15 cellular contexts compared by ENCODE assay signal in genomic region chr10:50618624-50619023, GRCh38. TPM values are rescaled to one million over a fixed set of nuclear protein-coding genes. Genes with fewer than 3 reads are reported as not detected.
DNase-seq lines count a peak whose midpoint lies in the region; ATAC-seq and TF ChIP-seq lines count a peak whose summit lies in the region.
"Had no signal": no experiment of that assay in that cellular context is flagged by ENCODE, and none has a peak within 500 bp of the region (broad histone marks: within the 10 kb centered on the region; RNA-seq: fewer than 3 reads in every experiment).

No MANE protein-coding gene starts in this region.

- H3K4me1 Mint-ChIP-seq in activated T-helper 17 cell treated with anti-CD3 and anti-CD28 coated beads, Interleukin-2, amount 50 U/mL, for 72 hours = peaks cover 31% of the 10 kb centered on the region
- H3K4me1 Mint-ChIP-seq in memory B cell = peaks cover 39% of the 10 kb centered on the region

- H3K27ac ChIP-seq in psoas muscle = no peak overlapping the region
- H3K27ac ChIP-seq: gastrocnemius medialis had no signal

- WGBS in psoas muscle, 3 donors = 82 to 91% (median 88%) methylated on average over 3 of the region's 3 CpGs

- no peaks in the 10 kb centered on the region for H3K27me3 Mint-ChIP-seq in activated T-helper 17 cell treated with anti-CD3 and anti-CD28 coated beads, Interleukin-2, amount 50 U/mL, for 72 hours
- H3K27me3 Mint-ChIP-seq in memory B cell = no peaks in the 10 kb centered on the region

- no peaks in the 10 kb centered on the region for H3K9me3 ChIP-seq in psoas muscle
- H3K9me3 ChIP-seq: gastrocnemius medialis had no signal

- H3K9me3 Mint-ChIP-seq in activated T-helper 17 cell treated with anti-CD3 and anti-CD28 coated beads, Interleukin-2, amount 50 U/mL, for 72 hours = no peaks in the 10 kb centered on the region
- no peaks in the 10 kb centered on the region for H3K9me3 Mint-ChIP-seq in memory B cell
- H3K9me3 Mint-ChIP-seq: endodermal cell had no signal

- H3K27ac Mint-ChIP-seq in activated T-helper 17 cell treated with anti-CD3 and anti-CD28 coated beads, Interleukin-2, amount 50 U/mL, for 72 hours = peak overlapping the region; percentile 69
- no peak overlapping the region for H3K27ac Mint-ChIP-seq in memory B cell

- no peak overlapping the region for H3K4me3 ChIP-seq in psoas muscle
- H3K4me3 ChIP-seq: gastrocnemius medialis had no signal

- no peaks in the 10 kb centered on the region for H3K36me3 ChIP-seq in psoas muscle (ENCODE audit: insufficient read depth in 1 of 2, low read depth in 1 of 2)
- H3K36me3 ChIP-seq: gastrocnemius medialis had no signal

- peak overlapping the region; percentile 53 for H3K4me3 Mint-ChIP-seq in activated T-helper 17 cell treated with anti-CD3 and anti-CD28 coated beads, Interleukin-2, amount 50 U/mL, for 72 hours
- peak overlapping the region; percentile 27 for H3K4me3 Mint-ChIP-seq in memory B cell
- H3K4me3 Mint-ChIP-seq: endodermal cell had no signal

- H3K36me3 Mint-ChIP-seq in activated T-helper 17 cell treated with anti-CD3 and anti-CD28 coated beads, Interleukin-2, amount 50 U/mL, for 72 hours (ENCODE audit: low read depth) = peaks cover 6% of the 10 kb centered on the region
- H3K36me3 Mint-ChIP-seq in memory B cell = no peaks in the 10 kb centered on the region

- no peaks in the 10 kb centered on the region for H3K27me3 ChIP-seq in psoas muscle (ENCODE audit: insufficient read depth in 3 of 3, low read length in 2 of 3)
- H3K27me3 ChIP-seq: gastrocnemius medialis had no signal

- peak; percentile 77 for DNase-seq in DMS53 (lab: John Stamatoyannopoulos, UW)
- DNase-seq in memory B cell (ENCODE audit: low spot score in 2 of 2) = no peak
- no peak for DNase-seq in stimulated activated CD4-positive, alpha-beta T cell treated with anti-CD3 and anti-CD28 coated beads, Interleukin-15, amount 100 ng/mL, for 24 hours
- no peak for DNase-seq in psoas muscle
- no peak for DNase-seq in NOMO-1 treated with dmso at 0.1 percent for 144 hours (lab: John Stamatoyannopoulos, UW; ENCODE audit: unreplicated experiment)
- DNase-seq: activated CD8-positive, alpha-beta memory T cell treated with anti-CD3 and anti-CD28 coated beads, Interleukin-2, amount 50 U/mL, for 4 hours; central memory CD4-positive, alpha-beta T cell; endodermal cell; gastrocnemius medialis; IMR-90; left cardiac atrium had no signal

- ATAC-seq in HG02870 (IDR thresholded peaks at IDR 0.05; ENCODE audit: unreplicated experiment) (peak; percentile 24), memory B cell (ENCODE audit: low read depth) (no peak), psoas muscle (no peak), GM19455 (IDR thresholded peaks at IDR 0.05; ENCODE audit: unreplicated experiment) (no peak)
- ATAC-seq in activated T-helper 17 cell treated with anti-CD3 and anti-CD28 coated beads, Interleukin-2, amount 50 U/mL, for 72 hours (replicated peaks) = peak; percentile 41
- ATAC-seq: activated CD4-positive, CD25-positive, alpha-beta regulatory T cell treated with anti-CD3 and anti-CD28 coated beads, Interleukin-2, amount 50 U/mL, for 24 hours; gastrocnemius medialis; left cardiac atrium had no signal

- intact Hi-C loops in psoas muscle (cut with DNase I) = no loop called here

- no peak for TF ChIP-seq CTCF in psoas muscle (IDR thresholded peaks at IDR 0.05)

- peaks cover 43% of the 10 kb centered on the region for H3K4me1 ChIP-seq in psoas muscle

RNA-seq across cellular contexts. Expression of gene SGMS1, which starts 5.1 kb away (rescaled TPM):
- 10 to 100 TPM; 13.4 to 22.4 TPM for total RNA-seq in activated T-helper 17 cell treated with anti-CD3 and anti-CD28 coated beads, Interleukin-2, amount 50 U/mL, for 72 hours
- total RNA-seq in psoas muscle = 10 to 100 TPM in 3 of 4 donors, 1 to 10 TPM in 1; 9.4 to 16.7 (median 13.0) TPM
- 10 to 100 TPM in 1 of 3 donors, 1 to 10 TPM in 2; 6.2 to 14.1 (median 6.7) TPM for polyA plus RNA-seq in psoas muscle

Comparison
In these comparisons a context has a peak if more than half of its experiments do, and no peak if none do; other contexts are left out.
1. ATAC-seq: peak in HG02870 (single experiment) and activated T-helper 17 cell treated with anti-CD3 and anti-CD28 coated beads, Interleukin-2, amount 50 U/mL, for 72 hours (single experiment); none in memory B cell (single experiment), psoas muscle (0 of 4) and GM19455 (single experiment).